ENCODE assay signal across 11 cellular contexts in genomic region chr2:62406573-62407043, GRCh38.
DNase-seq lines count a peak whose midpoint lies in the region; ATAC-seq and TF ChIP-seq lines count a peak whose summit lies in the region.
"Had no signal": no experiment of that assay in that cellular context is flagged by ENCODE, and none has a peak within 500 bp of the region (broad histone marks: within the 10 kb centered on the region; RNA-seq: fewer than 3 reads in every experiment).

No MANE protein-coding gene starts in this region.

- H3K27ac ChIP-seq in caudate nucleus (ENCODE audit: low read depth, low read length) = no peak overlapping the region
- H3K27ac ChIP-seq: RWPE1, tibial nerve had no signal

- ATAC-seq in HG03135 (IDR thresholded peaks at IDR 0.05; ENCODE audit: unreplicated experiment) = peak; percentile 54

- peak; percentile 19 for DNase-seq in A172 (ENCODE audit: low spot score)
- DNase-seq in glomerular visceral epithelial cell (ENCODE audit: extremely low spot score) = peak; percentile 60
- no peak for DNase-seq in caudate nucleus (lab: John Stamatoyannopoulos, UW)
- DNase-seq in activated CD4-positive, CD25-positive, alpha-beta regulatory T cell treated with anti-CD3 and anti-CD28 coated beads, Interleukin-2, amount 50 U/mL, for 72 hours = no peak
- DNase-seq in NCI-H524 treated with DMSO at 0.1 percent for 48 hours (lab: John Stamatoyannopoulos, UW) = no peak
- DNase-seq in NOMO-1 (lab: John Stamatoyannopoulos, UW; ENCODE audit: unreplicated experiment in 2 of 2) = no peak
- DNase-seq: NCI-H446 had no signal

- peak; percentile 29 for TF ChIP-seq POLR2A in GM19193 (IDR thresholded peaks at IDR 0.05; ENCODE audit: extremely low read depth, insufficient read depth, insufficient read length)

Comparison
In these comparisons a context has a peak if more than half of its experiments do, and no peak if none do; other contexts are left out.
1. DNase-seq: peak in A172 (single experiment) and glomerular visceral epithelial cell (single experiment); none in caudate nucleus (0 of 61), activated CD4-positive, CD25-positive, alpha-beta regulatory T cell treated with anti-CD3 and anti-CD28 coated beads, Interleukin-2, amount 50 U/mL, for 72 hours (single experiment), NCI-H524 treated with DMSO at 0.1 percent for 48 hours (single experiment) and NOMO-1 (0 of 2).